Comparison of ENCODE assay signal across 24 cellular contexts in the genomic region with DNA sequence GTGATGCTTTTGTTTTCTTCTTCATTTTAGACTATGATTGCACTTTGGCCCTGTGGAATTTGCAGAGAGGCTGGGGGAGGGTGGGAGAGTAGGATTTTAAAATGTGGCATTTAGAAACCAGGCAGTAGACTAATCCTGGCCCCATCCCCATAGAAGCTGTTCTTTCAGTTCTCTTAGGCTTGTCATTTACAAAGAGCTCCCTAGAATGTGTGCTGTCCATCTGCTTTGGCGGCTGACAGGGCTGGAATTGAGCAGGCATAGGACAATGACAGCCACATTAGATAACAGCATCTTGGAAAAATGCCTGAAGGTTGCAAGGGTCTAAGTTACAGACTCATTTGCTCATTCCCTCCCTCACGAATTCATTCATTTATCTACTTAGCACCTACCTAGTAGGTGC. TPM values are rescaled to one million over a fixed set of nuclear protein-coding genes. Genes with fewer than 3 reads are reported as not detected.
"Had no signal": no experiment of that assay in that cellular context is flagged by ENCODE, and none has a peak within 500 bp of the region (broad histone marks: within the 10 kb centered on the region; RNA-seq: fewer than 3 reads in every experiment).

No MANE protein-coding gene starts in this region.

- H3K4me1 ChIP-seq: breast epithelium, Peyer's patch had no signal

- DNase-seq: activated CD4-positive, alpha-beta memory T cell treated with anti-CD3 and anti-CD28 coated beads, Interleukin-2, amount 10 ng/mL, durations not matched to agents 7 days and 5 days; activated CD4-positive, alpha-beta T cell treated with anti-CD3 and anti-CD28 coated beads for 36 hours; activated CD4-positive, alpha-beta T cell treated with anti-CD3 and anti-CD28 coated beads, Interleukin-2, amount 50 U/mL, for 1 hour; activated gamma-delta T cell; activated naive CD4-positive, alpha-beta T cell treated with anti-CD3 and anti-CD28 coated beads, Interleukin-2, amount 10 ng/mL, durations not matched to agents 7 days and 5 days; activated naive CD8-positive, alpha-beta T cell treated with anti-CD3 and anti-CD28 coated beads for 36 hours; activated T-cell treated with anti-CD3 and anti-CD28 coated beads for 4 hours; activated T-cell treated with anti-CD3 and anti-CD28 coated beads, Interleukin-2, amount 50 U/mL, for 48 hours; Karpas-422; MM.1S; NCI-H1105; NCI-H1436; NCI-H1694 treated with DMSO at 0.1 percent for 48 hours; NCI-H2029 treated with DMSO at 0.1 percent for 48 hours; NCI-H510A treated with DMSO at 0.1 percent for 48 hours; Peyer's patch; SHP77 treated with DMSO at 0.1 percent for 48 hours; T-helper 1 cell; WERI-Rb-1 had no signal

- ATAC-seq: activated CD4-positive, alpha-beta T cell treated with anti-CD3 and anti-CD28 coated beads for 36 hours; activated T-helper 17 cell treated with anti-CD3 and anti-CD28 coated beads, Interleukin-2, amount 50 U/mL, for 72 hours; K562 had no signal

- H3K4me3 ChIP-seq: breast epithelium, K562, Peyer's patch had no signal

- H3K4me1 Mint-ChIP-seq: activated CD4-positive, alpha-beta T cell treated with anti-CD3 and anti-CD28 coated beads for 36 hours; activated naive CD4-positive, alpha-beta T cell treated with anti-CD3 and anti-CD28 coated beads, Interleukin-2, amount 10 ng/mL, durations not matched to agents 7 days and 5 days; activated T-helper 17 cell treated with anti-CD3 and anti-CD28 coated beads, Interleukin-2, amount 50 U/mL, for 72 hours; central memory CD8-positive, alpha-beta T cell had no signal

- H3K27ac ChIP-seq: breast epithelium, Peyer's patch, RWPE1, WERI-Rb-1 had no signal

- H3K9me3 Mint-ChIP-seq: activated CD4-positive, alpha-beta memory T cell treated with anti-CD3 and anti-CD28 coated beads, Interleukin-2, amount 10 ng/mL, durations not matched to agents 7 days and 5 days; activated naive CD4-positive, alpha-beta T cell treated with anti-CD3 and anti-CD28 coated beads, Interleukin-2, amount 10 ng/mL, durations not matched to agents 7 days and 5 days; activated naive CD8-positive, alpha-beta T cell treated with anti-CD3 and anti-CD28 coated beads for 36 hours; activated T-helper 17 cell treated with anti-CD3 and anti-CD28 coated beads, Interleukin-2, amount 50 U/mL, for 72 hours; central memory CD8-positive, alpha-beta T cell had no signal

- H3K4me3 Mint-ChIP-seq: activated CD4-positive, alpha-beta memory T cell treated with anti-CD3 and anti-CD28 coated beads, Interleukin-2, amount 10 ng/mL, durations not matched to agents 7 days and 5 days; activated CD4-positive, alpha-beta T cell treated with anti-CD3 and anti-CD28 coated beads for 36 hours; activated naive CD4-positive, alpha-beta T cell treated with anti-CD3 and anti-CD28 coated beads, Interleukin-2, amount 10 ng/mL, durations not matched to agents 7 days and 5 days; activated naive CD8-positive, alpha-beta T cell treated with anti-CD3 and anti-CD28 coated beads for 36 hours; activated T-helper 17 cell treated with anti-CD3 and anti-CD28 coated beads, Interleukin-2, amount 50 U/mL, for 72 hours; central memory CD8-positive, alpha-beta T cell had no signal

- H3K9me3 ChIP-seq: breast epithelium, Peyer's patch had no signal

- H3K27me3 ChIP-seq: breast epithelium, Peyer's patch had no signal

- H3K36me3 Mint-ChIP-seq: activated naive CD4-positive, alpha-beta T cell treated with anti-CD3 and anti-CD28 coated beads, Interleukin-2, amount 10 ng/mL, durations not matched to agents 7 days and 5 days; activated naive CD8-positive, alpha-beta T cell treated with anti-CD3 and anti-CD28 coated beads for 36 hours had no signal

- H3K36me3 ChIP-seq: breast epithelium, Peyer's patch, WERI-Rb-1 had no signal

- H3K27ac Mint-ChIP-seq: activated CD4-positive, alpha-beta memory T cell treated with anti-CD3 and anti-CD28 coated beads, Interleukin-2, amount 10 ng/mL, durations not matched to agents 7 days and 5 days; activated CD4-positive, alpha-beta T cell treated with anti-CD3 and anti-CD28 coated beads for 36 hours; activated naive CD4-positive, alpha-beta T cell treated with anti-CD3 and anti-CD28 coated beads, Interleukin-2, amount 10 ng/mL, durations not matched to agents 7 days and 5 days; activated naive CD8-positive, alpha-beta T cell treated with anti-CD3 and anti-CD28 coated beads for 36 hours; activated T-helper 17 cell treated with anti-CD3 and anti-CD28 coated beads, Interleukin-2, amount 50 U/mL, for 72 hours had no signal

RNA-seq across cellular contexts. Expression of a gene that starts 9.8 kb away (rescaled TPM):
- total RNA-seq: K562 had no signal

RNA-seq across cellular contexts. Expression of a gene that starts 51.1 kb away (rescaled TPM):
- total RNA-seq: breast epithelium, K562 had no signal
